In genomic region chr6:150327117-150327774, GRCh38 we compare ENCODE assay signal across 1 cellular context.
A peak's percentile ranks its signal among the peaks of the same experiment; 100 is the strongest.
TF ChIP-seq lines count a peak whose summit lies in the region.

No MANE protein-coding gene starts in this region.

TF ChIP-seq in K562, 482 proteins besides CTCF, POLR2A, EP300 and RAD21 (continued from another document and continues in another):
- TF ChIP-seq ZNF592 (IDR thresholded peaks at IDR 0.05), result peak; percentile 54; the same call in 1 of the 2 replicates
- 0 out of 2 replicates have a peak, but pooled peaks have one; percentile 37 for TF ChIP-seq CREB3 (tag; conservative IDR thresholded peaks at IDR 0.05; ENCODE audit: low read depth)
- TF ChIP-seq NRF1 (conservative IDR thresholded peaks at IDR 0.05 in 1 of 2, IDR thresholded peaks at IDR 0.05 in 1 of 2), result 0 out of 4 replicates have a peak, but pooled peaks of 1 of the 2 experiments have one; percentile 9
- TF ChIP-seq MCM5 (IDR thresholded peaks at IDR 0.05; ENCODE audit: low read depth), result no peak
- no peak for TF ChIP-seq DIDO1 (tag; IDR thresholded peaks at IDR 0.05; ENCODE audit: low read depth)
- TF ChIP-seq REST (CRISPR knock-in tag; IDR thresholded peaks at IDR 0.05; ENCODE audit: low read depth), result no peak
- TF ChIP-seq HMG20B (CRISPR knock-in tag; IDR thresholded peaks at IDR 0.05), result no peak
- peak; percentile 18; the same call in 1 of the 2 replicates for TF ChIP-seq ZNF766 (CRISPR knock-in tag; conservative IDR thresholded peaks at IDR 0.05)
- no peak for TF ChIP-seq ZNF785 (CRISPR knock-in tag; IDR thresholded peaks at IDR 0.05)
- TF ChIP-seq ZNF24 (IDR thresholded peaks at IDR 0.05), result no peak
- no peak for TF ChIP-seq ZEB2 (IDR thresholded peaks at IDR 0.05)
- 0 out of 2 replicates have a peak, but pooled peaks have one; percentile 29 for TF ChIP-seq ZNF644 (tag; IDR thresholded peaks at IDR 0.05; ENCODE audit: low read depth)
- TF ChIP-seq MEF2A (IDR thresholded peaks at IDR 0.05; ENCODE audit: control insufficient read depth, low read depth, low read length), result no peak
- TF ChIP-seq TEAD4 (IDR thresholded peaks at IDR 0.05; ENCODE audit: low read length), result peak; percentile 26; the same call in 1 of the 2 replicates
- TF ChIP-seq TEAD4 (CRISPR knock-in tag; IDR thresholded peaks at IDR 0.05; ENCODE audit: borderline replicate concordance), result no peak
- no peak for TF ChIP-seq BDP1 (IDR thresholded peaks at IDR 0.05; ENCODE audit: insufficient read depth, insufficient read length)
- TF ChIP-seq XRCC5 (IDR thresholded peaks at IDR 0.05; ENCODE audit: low read depth, low read length), result no peak
- TF ChIP-seq AFF1 (IDR thresholded peaks at IDR 0.05; ENCODE audit: low read depth in 1 of 2, partially characterized antibody in 2 of 2), result no peak
- TF ChIP-seq SIN3A (IDR thresholded peaks at IDR 0.05; ENCODE audit: borderline replicate concordance in 2 of 2, control insufficient read depth in 1 of 2, low read depth in 2 of 2, low read length in 2 of 2), result no peak
- no peak for TF ChIP-seq TSC22D4 (tag; IDR thresholded peaks at IDR 0.05)
- TF ChIP-seq ELK3 (CRISPR knock-in tag; IDR thresholded peaks at IDR 0.05), result no peak
- no peak for TF ChIP-seq HMGXB4 (CRISPR knock-in tag; IDR thresholded peaks at IDR 0.05)
- no peak for TF ChIP-seq ZNF41 (CRISPR knock-in tag; conservative IDR thresholded peaks at IDR 0.05)
- TF ChIP-seq SOX6 (IDR thresholded peaks at IDR 0.05), result 0 out of 2 replicates have a peak, but pooled peaks have one; percentile 27
- peak in 1 of 2 experiments; percentile 31; a peak in 1 of 4 replicates for TF ChIP-seq RCOR1 (IDR thresholded peaks at IDR 0.05; ENCODE audit: borderline replicate concordance in 1 of 2, low read depth in 2 of 2, low read length in 2 of 2)
- TF ChIP-seq KAT8 (IDR thresholded peaks at IDR 0.05; ENCODE audit: low read depth), result no peak
- TF ChIP-seq DDX20 (tag; IDR thresholded peaks at IDR 0.05; ENCODE audit: low read depth), result no peak
- no peak for TF ChIP-seq TFAM (CRISPR knock-in tag; conservative IDR thresholded peaks at IDR 0.05)
- TF ChIP-seq ZNF354B (CRISPR knock-in tag; IDR thresholded peaks at IDR 0.05), result no peak
- TF ChIP-seq CTCFL (IDR thresholded peaks at IDR 0.05; ENCODE audit: borderline replicate concordance, insufficient read depth, low read depth, low read length, poor library complexity, severe bottlenecking), result no peak
- TF ChIP-seq CBFA2T2 (conservative IDR thresholded peaks at IDR 0.05), result peak; percentile 46
- TF ChIP-seq VEZF1 (CRISPR knock-in tag; IDR thresholded peaks at IDR 0.05), result no peak
- no peak for TF ChIP-seq BHLHE40 (IDR thresholded peaks at IDR 0.05; ENCODE audit: low read length)
- no peak for TF ChIP-seq TOE1 (IDR thresholded peaks at IDR 0.05; ENCODE audit: borderline replicate concordance)
- no peak for TF ChIP-seq TOE1 (CRISPR knock-in tag; IDR thresholded peaks at IDR 0.05; ENCODE audit: borderline replicate concordance, low read depth)
- TF ChIP-seq ELF2 (CRISPR knock-in tag; IDR thresholded peaks at IDR 0.05), result no peak
- no peak for TF ChIP-seq PYGO2 (tag; IDR thresholded peaks at IDR 0.05)
- TF ChIP-seq HDGF (IDR thresholded peaks at IDR 0.05), result no peak
- TF ChIP-seq ZNF589 (CRISPR knock-in tag; IDR thresholded peaks at IDR 0.05; ENCODE audit: low read depth), result peak; percentile 49; the same call in 1 of the 2 replicates
- TF ChIP-seq NR4A1 (CRISPR knock-in tag; IDR thresholded peaks at IDR 0.05), result no peak
- TF ChIP-seq NR4A1 (tag; IDR thresholded peaks at IDR 0.05), result peak; percentile 61; the same call in 1 of the 2 replicates
- TF ChIP-seq TCF3 (CRISPR knock-in tag; IDR thresholded peaks at IDR 0.05), result peak; percentile 75
- no peak for TF ChIP-seq ELF4 (CRISPR knock-in tag; IDR thresholded peaks at IDR 0.05)
- peak; percentile 80; the same call in 1 of the 2 replicates for TF ChIP-seq HMBOX1 (IDR thresholded peaks at IDR 0.05)
